In the genomic region with DNA sequence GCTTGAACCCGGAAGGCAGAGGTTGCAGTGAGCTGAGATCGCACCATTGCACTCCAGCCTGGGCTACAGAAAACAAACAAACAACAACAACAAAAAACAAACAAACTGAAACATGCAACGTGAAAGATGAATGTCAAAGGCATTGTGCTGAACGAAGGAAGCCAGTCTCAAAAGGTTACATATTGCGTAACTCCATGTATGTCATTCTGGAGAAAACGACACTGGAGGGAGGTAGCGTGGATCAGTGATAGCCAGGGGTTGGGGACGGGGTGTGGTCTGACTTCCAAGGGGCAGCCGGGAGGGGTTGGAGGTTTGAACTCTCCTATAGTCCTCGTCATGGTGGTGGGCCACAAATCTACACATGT, we compare ENCODE assay signal across 13 cellular contexts. TPM values are rescaled to one million over a fixed set of nuclear protein-coding genes. Genes with fewer than 3 reads are reported as not detected.
"Had no signal": no experiment of that assay in that cellular context is flagged by ENCODE, and none has a peak within 500 bp of the region (broad histone marks: within the 10 kb centered on the region; RNA-seq: fewer than 3 reads in every experiment).

No MANE protein-coding gene starts in this region.

- H3K27ac ChIP-seq: gastroesophageal sphincter, neural progenitor cell, ovary had no signal

- H3K4me1 ChIP-seq: gastroesophageal sphincter, neural progenitor cell had no signal

- H3K9me3 ChIP-seq: gastroesophageal sphincter, heart right ventricle, ovary, spleen had no signal

- H3K27me3 ChIP-seq: gastroesophageal sphincter, heart right ventricle, neural progenitor cell, ovary, spleen had no signal

- ATAC-seq: activated CD4-positive, CD25-positive, alpha-beta regulatory T cell treated with anti-CD3 and anti-CD28 coated beads, Interleukin-2, amount 50 U/mL, for 24 hours; gastroesophageal sphincter had no signal

- H3K4me3 ChIP-seq: gastroesophageal sphincter, heart right ventricle, neural progenitor cell, ovary, spleen had no signal

- DNase-seq: amniotic stem cell; heart right ventricle; midbrain; ovary; spleen; stimulated activated CD4-positive, alpha-beta T cell treated with anti-CD3 and anti-CD28 coated beads, Interleukin-1b, Interleukin-23, amount 100 ng/mL, for 48 hours; stimulated activated naive CD8-positive, alpha-beta T cell treated with anti-CD3 and anti-CD28 coated beads, Interleukin-15, amount 100 ng/mL, for 72 hours had no signal

- H3K36me3 ChIP-seq: gastroesophageal sphincter, heart right ventricle, neural progenitor cell, ovary, spleen had no signal

RNA-seq across cellular contexts. Expression of gene RNU6ATAC, which starts 40.6 kb away (rescaled TPM):
- total RNA-seq: gastroesophageal sphincter, lung microvascular endothelial cell, myocyte, pulmonary artery endothelial cell had no signal
